Comparison of ENCODE assay signal across 8 cellular contexts in the genomic region with DNA sequence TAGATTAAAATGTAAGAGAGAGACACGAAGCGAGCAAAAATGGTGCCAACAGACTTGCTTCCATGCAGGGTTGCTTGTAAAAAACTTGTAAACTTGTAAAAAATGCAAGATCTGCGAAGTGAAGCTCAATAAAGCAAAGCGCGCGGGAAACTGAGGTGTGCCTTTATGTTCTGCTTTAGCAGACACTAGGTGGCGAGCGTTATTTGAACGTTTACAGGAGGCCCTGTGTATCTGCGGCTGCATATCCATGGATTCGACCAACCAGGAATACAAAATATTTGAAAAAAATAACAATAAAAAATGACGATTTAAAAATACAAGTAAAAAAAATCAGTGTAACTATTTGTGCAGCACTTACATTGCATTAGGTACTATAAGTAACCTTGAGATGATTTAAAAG. TPM values are rescaled to one million over a fixed set of nuclear protein-coding genes. Genes with fewer than 3 reads are reported as not detected.
DNase-seq lines count a peak whose midpoint lies in the region; ATAC-seq and TF ChIP-seq lines count a peak whose summit lies in the region.

No MANE protein-coding gene starts in this region.

- POLR2A ChIA-PET in BJ (lab: Charles Lee): no interaction called here

- H3K27me3 ChIP-seq in BJ (ENCODE audit: control insufficient read depth, insufficient read depth, low read length): no peaks in the 10 kb centered on the region
- H3K27me3 ChIP-seq in thoracic aorta (replicated peaks; ENCODE audit: insufficient read depth): no peaks in the 10 kb centered on the region

- DNase-seq in BJ (ENCODE audit: low read depth): no peak
- peak; percentile 42 for DNase-seq in HT-29 (ENCODE audit: low spot score)
- DNase-seq in glomerular visceral epithelial cell (ENCODE audit: extremely low spot score): peak; percentile 40
- DNase-seq in thoracic aorta (ENCODE audit: low spot score): no peak

- no peaks in the 10 kb centered on the region for H3K9me3 ChIP-seq in thoracic aorta

- peaks cover 17 to 23% of the 10 kb centered on the region in 2 donors for H3K4me1 ChIP-seq in thoracic aorta (ENCODE audit: control insufficient read depth in 1 of 2, low read depth in 2 of 2)

- CTCF ChIA-PET in BJ (lab: Yijun Ruan, JAX): interaction anchor here (0.6 to 3.4 kb wide), 12 partner anchors 10 to 316 kb away, joined by 3 to 26 read pairs (median 5); a partner anchor contains a TSS

- TF ChIP-seq CTCF in BJ (IDR thresholded peaks at IDR 0.05; ENCODE audit: insufficient read depth, low read depth, low read length) (peak; percentile 64), WI38 (IDR thresholded peaks at IDR 0.05; ENCODE audit: low read depth, low read length) (no peak), thoracic aorta (IDR thresholded peaks at IDR 0.05) (no peak)

- H3K36me3 ChIP-seq in BJ (ENCODE audit: control insufficient read depth, insufficient read depth, low read length): peaks cover 4% of the 10 kb centered on the region
- H3K36me3 ChIP-seq in thoracic aorta: peaks cover 3% of the 10 kb centered on the region

- ATAC-seq in thoracic aorta (ENCODE audit: insufficient number of reproducible peaks, low FRiP score, low read depth): no peak
- ATAC-seq in HG03469 (IDR thresholded peaks at IDR 0.05; ENCODE audit: unreplicated experiment): no peak
- no peak for ATAC-seq in GM19455 (IDR thresholded peaks at IDR 0.05; ENCODE audit: unreplicated experiment)
- no peak for ATAC-seq in HG03442 (IDR thresholded peaks at IDR 0.05; ENCODE audit: unreplicated experiment)

- H3K27ac ChIP-seq in thoracic aorta: no peak overlapping the region

- H3K4me3 ChIP-seq in BJ (ENCODE audit: low read depth, low read length) (peak overlapping the region; percentile 77; the same call in 1 of the 2 replicates), WI38 (ENCODE audit: low read depth, low read length) (peak overlapping the region; percentile 90; the same call in 1 of the 2 replicates), thoracic aorta (peak overlapping the region; percentile 85)

RNA-seq across cellular contexts. Expression of a gene that starts 1.5 kb away (rescaled TPM):
- polyA plus RNA-seq in BJ (2011; rRNA removed): 67.6 and 93.2 TPM in 2 replicates
- 36.6 and 48.7 TPM in 2 replicates for polyA minus RNA-seq in BJ (2011; rRNA and poly(A)+ RNA removed)
- 63.7 and 64.5 TPM in 2 replicates for total RNA-seq in HT-29 (2014; rRNA removed; shearing (Covaris generic))
- total RNA-seq in thoracic aorta: 100 to 1,000 TPM in 1 of 2 donors, 10 to 100 TPM in 1; 67.7 to 138 TPM

RNA-seq across cellular contexts. Expression of a gene that starts 17.8 kb away (rescaled TPM):
- polyA plus RNA-seq in BJ (2011; rRNA removed): 82.6 and 111 TPM in 2 replicates
- polyA minus RNA-seq in BJ (2011; rRNA and poly(A)+ RNA removed): 43.4 and 62.7 TPM in 2 replicates
- total RNA-seq in HT-29 (2014; rRNA removed; shearing (Covaris generic)): 90.3 and 98.8 TPM in 2 replicates
- 10 to 100 TPM; 66.5 to 66.9 TPM for total RNA-seq in thoracic aorta

Comparison
In these comparisons a context has a peak if more than half of its experiments do, and no peak if none do; other contexts are left out.
1. DNase-seq: peak in HT-29 (single experiment) and glomerular visceral epithelial cell (single experiment); none in BJ (single experiment) and thoracic aorta (single experiment).
2. Peak in every context shown above with its lines, with median percentiles within 50 percentile points of each other: H3K4me3 ChIP-seq.